Comparison of ENCODE assay signal across 6 cellular contexts in the genomic region with DNA sequence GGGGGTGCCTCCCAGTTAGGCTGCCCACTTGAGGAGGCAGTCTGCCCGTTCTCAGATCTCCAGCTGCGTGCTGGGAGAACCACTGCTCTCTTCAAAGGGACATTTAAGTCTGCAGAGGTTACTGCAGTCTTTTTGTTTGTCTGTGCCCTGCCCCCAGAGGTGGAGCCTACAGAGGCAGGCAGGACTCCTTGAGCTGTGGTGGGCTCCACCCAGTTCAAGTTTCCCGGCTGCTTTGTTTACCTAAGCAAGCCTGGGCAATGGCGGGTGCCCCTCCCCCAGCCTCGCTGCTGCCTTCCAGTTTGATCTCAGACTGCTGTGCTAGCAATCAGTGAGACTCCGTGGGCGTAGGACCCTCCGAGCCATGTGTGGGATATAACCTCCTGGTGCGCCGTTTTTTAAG. TPM values are rescaled to one million over a fixed set of nuclear protein-coding genes. Genes with fewer than 3 reads are reported as not detected.
A peak's percentile ranks its signal among the peaks of the same experiment; 100 is the strongest.
DNase-seq lines count a peak whose midpoint lies in the region; ATAC-seq, FAIRE-seq and TF ChIP-seq lines count a peak whose summit lies in the region.
"Not testable (repeated sequence)": the region's sequence is repeated elsewhere in the genome, so short reads cannot be mapped to it uniquely, and the experiment has no call there.
"Had no signal": no experiment of that assay in that cellular context is flagged by ENCODE, and none has a peak within 500 bp of the region (broad histone marks: within the 10 kb centered on the region; RNA-seq: fewer than 3 reads in every experiment).

No MANE protein-coding gene starts in this region.

- not testable (repeated sequence) for H3K4me3 ChIP-seq in HEK293 (ENCODE audit: low read depth, low read length); HepG2 (replicated peaks in 1 of 3; ENCODE audit: insufficient read depth in 1 of 3, low read depth in 2 of 3, low read length in 3 of 3); lower lobe of right lung; upper lobe of left lung

- DNase-seq in NCI-H748 (lab: John Stamatoyannopoulos, UW; ENCODE audit: unreplicated experiment) = peak; percentile 20
- DNase-seq in HepG2 (ENCODE audit: low spot score) = not testable (repeated sequence)
- DNase-seq in lower lobe of right lung = peak; percentile 48
- peak; percentile 24 to 28 for DNase-seq in upper lobe of left lung

- H3K27me3 ChIP-seq in HepG2 (ENCODE audit: control insufficient read depth in 1 of 2, insufficient read depth in 2 of 2, low read length in 2 of 2); lower lobe of right lung (ENCODE audit: low read depth); upper lobe of left lung: not testable (repeated sequence)

- not testable (repeated sequence) for TF ChIP-seq EP300 in HepG2 (IDR thresholded peaks at IDR 0.05; ENCODE audit: low read depth in 2 of 2, low read length in 2 of 2); HepG2 (CRISPR knock-in tag; IDR thresholded peaks at IDR 0.05; ENCODE audit: borderline replicate concordance); upper lobe of left lung (IDR thresholded peaks at IDR 0.05)

- TF ChIP-seq CTCF in HEK293 (tag by site-specific recombination; IDR thresholded peaks at IDR 0.05) = 0 out of 2 replicates have a peak, but pooled peaks have one; percentile 13
- TF ChIP-seq CTCF in HepG2 (CRISPR knock-in tag; IDR thresholded peaks at IDR 0.05); lower lobe of right lung (IDR thresholded peaks at IDR 0.05); upper lobe of left lung (IDR thresholded peaks at IDR 0.05): not testable (repeated sequence)

- not testable (repeated sequence) for H2AFZ ChIP-seq in HepG2 (ENCODE audit: low read length)

- not testable (repeated sequence) for TF ChIP-seq POLR2A in HepG2 (IDR thresholded peaks at IDR 0.05; ENCODE audit: insufficient read depth in 1 of 2, low read depth in 2 of 2, low read length in 2 of 2); upper lobe of left lung (IDR thresholded peaks at IDR 0.05)

- POLR2A ChIA-PET in HEK293 (lab: Yijun Ruan, JAX); HepG2 (lab: Yijun Ruan, JAX): not testable (repeated sequence)

- H4K20me1 ChIP-seq in HepG2 (ENCODE audit: insufficient read depth, low read length) = not testable (repeated sequence)

- H3K9ac ChIP-seq in HepG2 (ENCODE audit: insufficient read depth, low read depth, low read length) = not testable (repeated sequence)

- not testable (repeated sequence) for FAIRE-seq in HepG2 (lab: Jason Lieb, UNC)

- 45% methylated on average over 6 of the region's 10 CpGs for WGBS in HepG2 (ENCODE audit: low lambda C conversion rate)
- 70 to 87% methylated on average over 5 to 10 of the region's 10 CpGs for WGBS in upper lobe of left lung, 2 donors

- not testable (repeated sequence) for H3K79me2 ChIP-seq in HepG2 (ENCODE audit: insufficient read depth, low read length)

- not testable (repeated sequence) for H3K4me1 ChIP-seq in HEK293 (ENCODE audit: control insufficient read depth, insufficient read depth, low read length); HepG2 (ENCODE audit: insufficient read depth, low read length); lower lobe of right lung; upper lobe of left lung

- not testable (repeated sequence) for H3K36me3 ChIP-seq in HEK293 (ENCODE audit: control insufficient read depth in 2 of 2, insufficient read depth in 1 of 2, low read length in 2 of 2); HepG2 (replicated peaks in 1 of 2; ENCODE audit: control insufficient read depth in 1 of 2, insufficient read depth in 2 of 2, low read length in 2 of 2); lower lobe of right lung; upper lobe of left lung

- not testable (repeated sequence) for BruUV-seq in HepG2 (replicated peaks; lab: Mats Ljungman, UMichigan)

- H3K9me3 ChIP-seq in HEK293 (ENCODE audit: control insufficient read depth, insufficient read depth, low read depth, low read length); HepG2 (ENCODE audit: low read length); lower lobe of right lung; upper lobe of left lung: not testable (repeated sequence)

- CTCF ChIA-PET in HEK293 (lab: Yijun Ruan, JAX); HepG2 (lab: Yijun Ruan, JAX; ENCODE audit: low intra/inter-chr PET ratio, low total read pairs): not testable (repeated sequence)

- H3K27ac ChIP-seq in HEK293 (ENCODE audit: extremely low read depth, low read depth, low read length); HepG2 (ENCODE audit: extremely low read length, insufficient read depth, low read length); lower lobe of right lung; upper lobe of left lung: not testable (repeated sequence)

- ATAC-seq in HepG2; lower lobe of right lung; upper lobe of left lung (ENCODE audit: low FRiP score in 2 of 2): not testable (repeated sequence)

- not testable (repeated sequence) for H3K4me2 ChIP-seq in HepG2 (ENCODE audit: low read depth, low read length)

- not testable (repeated sequence) for TF ChIP-seq RAD21 in HepG2 (CRISPR knock-in tag; IDR thresholded peaks at IDR 0.05)

- in situ Hi-C loops in HepG2 (cut with HindIII; ENCODE audit: extremely low pct_ligation_motif_present, low pct_unique_long_range_greater_than_20kb) = loop anchor here (25.0 kb wide), 1 partner anchor 902 kb away; no protein-coding TSS in a partner anchor

- intact Hi-C loops in HepG2 (cut with micrococcal nuclease; ENCODE audit: unreplicated experiment); lower lobe of right lung (cut with DNase I): not testable (repeated sequence)

TF ChIP-seq in HEK293, 187 proteins besides CTCF, POLR2A, EP300 and RAD21 (continues in another document):
- 0 out of 2 replicates have a peak, but pooled peaks have one; percentile 40 for TF ChIP-seq ZFP69B (tag by site-specific recombination; IDR thresholded peaks at IDR 0.05)
- TF ChIP-seq KLF1 (tag by site-specific recombination; IDR thresholded peaks at IDR 0.05) = peak; percentile 65
- peak; percentile 26; the same call in 1 of the 2 replicates for TF ChIP-seq GLIS1 (tag by site-specific recombination; IDR thresholded peaks at IDR 0.05)
- TF ChIP-seq EGR2 (tag by site-specific recombination; IDR thresholded peaks at IDR 0.05; ENCODE audit: low read depth) = peak; percentile 30; the same call in 1 of the 2 replicates

TF ChIP-seq in HepG2, 621 proteins besides CTCF, POLR2A, EP300 and RAD21:
- TF ChIP-seq, protein P1, sequence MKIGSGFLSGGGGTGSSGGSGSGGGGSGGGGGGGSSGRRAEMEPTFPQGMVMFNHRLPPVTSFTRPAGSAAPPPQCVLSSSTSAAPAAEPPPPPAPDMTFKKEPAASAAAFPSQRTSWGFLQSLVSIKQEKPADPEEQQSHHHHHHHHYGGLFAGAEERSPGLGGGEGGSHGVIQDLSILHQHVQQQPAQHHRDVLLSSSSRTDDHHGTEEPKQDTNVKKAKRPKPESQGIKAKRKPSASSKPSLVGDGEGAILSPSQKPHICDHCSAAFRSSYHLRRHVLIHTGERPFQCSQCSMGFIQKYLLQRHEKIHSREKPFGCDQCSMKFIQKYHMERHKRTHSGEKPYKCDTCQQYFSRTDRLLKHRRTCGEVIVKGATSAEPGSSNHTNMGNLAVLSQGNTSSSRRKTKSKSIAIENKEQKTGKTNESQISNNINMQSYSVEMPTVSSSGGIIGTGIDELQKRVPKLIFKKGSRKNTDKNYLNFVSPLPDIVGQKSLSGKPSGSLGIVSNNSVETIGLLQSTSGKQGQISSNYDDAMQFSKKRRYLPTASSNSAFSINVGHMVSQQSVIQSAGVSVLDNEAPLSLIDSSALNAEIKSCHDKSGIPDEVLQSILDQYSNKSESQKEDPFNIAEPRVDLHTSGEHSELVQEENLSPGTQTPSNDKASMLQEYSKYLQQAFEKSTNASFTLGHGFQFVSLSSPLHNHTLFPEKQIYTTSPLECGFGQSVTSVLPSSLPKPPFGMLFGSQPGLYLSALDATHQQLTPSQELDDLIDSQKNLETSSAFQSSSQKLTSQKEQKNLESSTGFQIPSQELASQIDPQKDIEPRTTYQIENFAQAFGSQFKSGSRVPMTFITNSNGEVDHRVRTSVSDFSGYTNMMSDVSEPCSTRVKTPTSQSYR (CRISPR knock-in tag; IDR thresholded peaks at IDR 0.05; ENCODE audit: borderline replicate concordance) = peak; percentile 46; the same call in 1 of the 2 replicates
TF ChIP-seq in HepG2: peak in this region for 1; not testable (repeated sequence) for 620.

RNA-seq across cellular contexts. Expression of a gene that starts 44.1 kb away (rescaled TPM):
- total RNA-seq in HepG2 (2016; rRNA removed; fragmentation: Illumina TruSeq; extraction: Trizol) (0.34 and 0.38 TPM in 2 replicates), lower lobe of right lung (33.2 TPM), upper lobe of left lung (10 to 100 TPM; 10.5 to 45.7 (median 24.3) TPM)
- total RNA-seq in HepG2 (2016; cell fraction: cytosol; rRNA removed; fragmentation: Illumina TruSeq; extraction: Trizol; ENCODE audit: low read depth) = 0.09 TPM in 1 of 2 replicates, not detected in the other
- total RNA-seq in HepG2 (2016; cell fraction: insoluble cytoplasmic fraction; rRNA removed; fragmentation: Illumina TruSeq; extraction: Trizol) = 0.21 and 0.43 TPM in 2 replicates
- 0.03 and 0.12 TPM in 2 replicates for total RNA-seq in HepG2 (2016; cell fraction: membrane; rRNA removed; fragmentation: Illumina TruSeq; extraction: Trizol)
- 0.53 and 0.68 TPM in 2 replicates for total RNA-seq in HepG2 (2016; cell fraction: nucleus; rRNA removed; fragmentation: Illumina TruSeq; extraction: Trizol)
- polyA plus RNA-seq in HepG2 (2011; rRNA removed) = 0.04 and 0.10 TPM in 2 replicates
- 0.03 and 0.04 TPM in 2 replicates for polyA plus RNA-seq in HepG2 (2011; cell fraction: cytosol; rRNA removed)
- polyA plus RNA-seq in HepG2 (2011; cell fraction: nucleus; rRNA removed) = 0.05 TPM in 1 of 2 replicates, not detected in the other
- polyA plus RNA-seq in HepG2 (2012) = 0.05 and 0.12 TPM in 2 replicates
- polyA plus RNA-seq in HepG2 (2016; cell fraction: cytosol; fragmentation: Illumina TruSeq; extraction: Trizol; ENCODE audit: low read depth) = 0.02 TPM in 1 of 2 replicates, not detected in the other
- 0.21 and 0.23 TPM in 2 replicates for polyA plus RNA-seq in HepG2 (2016; cell fraction: insoluble cytoplasmic fraction; fragmentation: Illumina TruSeq; extraction: Trizol; ENCODE audit: low read depth)
- 0.06 and 0.09 TPM in 2 replicates for polyA plus RNA-seq in HepG2 (2016; cell fraction: membrane; fragmentation: Illumina TruSeq; extraction: Trizol; ENCODE audit: low read depth)
- 0.38 and 0.59 TPM in 2 replicates for polyA plus RNA-seq in HepG2 (2016; cell fraction: nucleus; fragmentation: Illumina TruSeq; extraction: Trizol; ENCODE audit: insufficient read depth, low read depth)
- polyA minus RNA-seq in HepG2 (2011; rRNA and poly(A)+ RNA removed; ENCODE audit: low replicate concordance) = not detected in 2 replicates
- polyA minus RNA-seq in HepG2 (2011; cell fraction: cytosol; rRNA and poly(A)+ RNA removed) = not detected in 2 replicates
- 0.12 TPM in 1 of 2 replicates, not detected in the other for polyA minus RNA-seq in HepG2 (2011; cell fraction: nucleus; rRNA and poly(A)+ RNA removed)
- total RNA-seq: A172 had no signal

Comparison
In these comparisons a context has a peak if more than half of its experiments do, and no peak if none do; other contexts are left out.
1. RNA of a gene that starts 44.1 kb away (total RNA-seq): 33.2 TPM in lower lobe of right lung (single experiment) and 10.5 to 45.7 TPM in upper lobe of left lung; 0.03 to 0.68 TPM in HepG2; every median in the first group is over 4 times any median in the second.